ENCODE assay signal across 8 cellular contexts in genomic region chr1:222654849-222655248, GRCh38. TPM values are rescaled to one million over a fixed set of nuclear protein-coding genes. Genes with fewer than 3 reads are reported as not detected.
DNase-seq lines count a peak whose midpoint lies in the region; ATAC-seq and TF ChIP-seq lines count a peak whose summit lies in the region.

No MANE protein-coding gene starts in this region.

- ATAC-seq in GM18499 (IDR thresholded peaks at IDR 0.05; ENCODE audit: insufficient read depth, unreplicated experiment) (peak; percentile 89), HG02870 (IDR thresholded peaks at IDR 0.05; ENCODE audit: unreplicated experiment) (peak; percentile 81), omental fat pad (ENCODE audit: low FRiP score) (peak; percentile 70)
- ATAC-seq in activated naive CD4-positive, alpha-beta T cell treated with anti-CD3 and anti-CD28 coated beads, Interleukin-2, amount 50 U/mL, for 72 hours, result peak; percentile 79 to 82

- DNase-seq in SIG-M5 treated with dmso at 0.1 percent for 504 hours (lab: John Stamatoyannopoulos, UW; ENCODE audit: unreplicated experiment) (peak; percentile 98), omental fat pad (ENCODE audit: low spot score) (no peak), mesothelial cell of epicardium (ENCODE audit: low spot score in 2 of 2, unreplicated experiment in 2 of 2) (no peak), NCI-H2029 (lab: John Stamatoyannopoulos, UW) (no peak), hepatic stellate cell (ENCODE audit: low spot score) (no peak)
- DNase-seq in activated naive CD4-positive, alpha-beta T cell treated with anti-CD3 and anti-CD28 coated beads, Interleukin-2, amount 50 U/mL, for 72 hours (ENCODE audit: low spot score in 2 of 2), result peak in 1 of 2 donors; percentile 54

- peak overlapping the region; percentile 82 to 86 for H3K27ac Mint-ChIP-seq in activated naive CD4-positive, alpha-beta T cell treated with anti-CD3 and anti-CD28 coated beads, Interleukin-2, amount 50 U/mL, for 72 hours
- no peak overlapping the region for H3K27ac Mint-ChIP-seq in mesothelial cell of epicardium

- no peak overlapping the region for H3K4me3 Mint-ChIP-seq in mesothelial cell of epicardium

- TF ChIP-seq CTCF in omental fat pad (IDR thresholded peaks at IDR 0.05), result no peak
- no peak for TF ChIP-seq CTCF in mesothelial cell of epicardium (IDR thresholded peaks at IDR 0.05; ENCODE audit: unreplicated experiment)

- H3K36me3 Mint-ChIP-seq in activated naive CD4-positive, alpha-beta T cell treated with anti-CD3 and anti-CD28 coated beads, Interleukin-2, amount 50 U/mL, for 72 hours, result peaks cover 43 to 65% of the 10 kb centered on the region in 2 donors
- H3K36me3 Mint-ChIP-seq in mesothelial cell of epicardium, result peaks cover 59% of the 10 kb centered on the region

- no peaks in the 10 kb centered on the region for H3K4me1 Mint-ChIP-seq in mesothelial cell of epicardium

- H3K9me3 Mint-ChIP-seq in activated naive CD4-positive, alpha-beta T cell treated with anti-CD3 and anti-CD28 coated beads, Interleukin-2, amount 50 U/mL, for 72 hours, result no peaks in the 10 kb centered on the region
- no peaks in the 10 kb centered on the region for H3K9me3 Mint-ChIP-seq in mesothelial cell of epicardium

- H3K27me3 Mint-ChIP-seq in mesothelial cell of epicardium (ENCODE audit: low read depth), result no peaks in the 10 kb centered on the region

RNA-seq across cellular contexts. Expression of gene MIA3, which starts 37.0 kb away (rescaled TPM):
- 10 to 100 TPM; 40.7 to 55.1 TPM for total RNA-seq in activated naive CD4-positive, alpha-beta T cell treated with anti-CD3 and anti-CD28 coated beads, Interleukin-2, amount 50 U/mL, for 72 hours
- 10 to 100 TPM; 33.3 to 98.2 (median 52.4) TPM for total RNA-seq in omental fat pad
- total RNA-seq in mesothelial cell of epicardium, result 70.0 to 74.3 TPM (median 72.9 TPM) in 3 replicates

RNA-seq across cellular contexts. Expression of gene AIDA, which starts 57.4 kb away (rescaled TPM):
- total RNA-seq in activated naive CD4-positive, alpha-beta T cell treated with anti-CD3 and anti-CD28 coated beads, Interleukin-2, amount 50 U/mL, for 72 hours, result 10 to 100 TPM; 52.9 to 75.8 TPM
- total RNA-seq in omental fat pad (100 to 1,000 TPM in 2 of 4 donors, 10 to 100 TPM in 2; 66.7 to 117 (median 88.4) TPM), mesothelial cell of epicardium (38.6 to 39.4 TPM (median 39.0 TPM) in 3 replicates)

RNA-seq across cellular contexts. Expression of gene BROX, which starts 57.5 kb away (rescaled TPM):
- 10 to 100 TPM; 36.7 to 38.2 TPM for total RNA-seq in activated naive CD4-positive, alpha-beta T cell treated with anti-CD3 and anti-CD28 coated beads, Interleukin-2, amount 50 U/mL, for 72 hours
- total RNA-seq in omental fat pad, result 10 to 100 TPM; 23.9 to 53.3 (median 39.8) TPM
- total RNA-seq in mesothelial cell of epicardium, result 31.3 to 34.4 TPM (median 31.9 TPM) in 3 replicates
